In genomic region chr7:118492466-118492865, GRCh38 we compare ENCODE assay signal across 22 cellular contexts.
"Had no signal": no experiment of that assay in that cellular context is flagged by ENCODE, and none has a peak within 500 bp of the region (broad histone marks: within the 10 kb centered on the region; RNA-seq: fewer than 3 reads in every experiment).

No MANE protein-coding gene starts in this region.

- H3K79me2 ChIP-seq: hepatocyte had no signal

- H3K4me3 ChIP-seq: hepatocyte, left lung, lung, spleen, tibial artery had no signal

- H3K36me3 Mint-ChIP-seq: immature natural killer cell; mesothelial cell of epicardium; natural killer cell treated with Interleukin-12 subunit alpha and Interleukin-12 subunit beta and Interleukin-15 and Interleukin-18, amount 100 ng/mL, for 72 hours had no signal

- H3K4me1 Mint-ChIP-seq: activated CD4-positive, alpha-beta memory T cell treated with anti-CD3 and anti-CD28 coated beads, Interleukin-2, amount 10 ng/mL, durations not matched to agents 7 days and 5 days; activated CD4-positive, alpha-beta T cell treated with anti-CD3 and anti-CD28 coated beads, Interleukin-2, amount 10 ng/mL, durations not matched to agents 24 days and 14 days; immature natural killer cell; mesothelial cell of epicardium had no signal

- H3K9me3 ChIP-seq: left lung, spleen, tibial artery had no signal

- H3K4me2 ChIP-seq: hepatocyte had no signal

- H3K27ac Mint-ChIP-seq: activated CD4-positive, alpha-beta memory T cell treated with anti-CD3 and anti-CD28 coated beads, Interleukin-2, amount 10 ng/mL, durations not matched to agents 7 days and 5 days; activated CD4-positive, alpha-beta T cell treated with anti-CD3 and anti-CD28 coated beads, Interleukin-2, amount 10 ng/mL, durations not matched to agents 24 days and 14 days; activated naive CD4-positive, alpha-beta T cell treated with anti-CD3 and anti-CD28 coated beads for 36 hours; activated T-cell treated with anti-CD3 and anti-CD28 coated beads, Interleukin-2, amount 50 U/mL, for 72 hours; immature natural killer cell; mesothelial cell of epicardium; natural killer cell treated with Interleukin-12 subunit alpha and Interleukin-12 subunit beta and Interleukin-15 and Interleukin-18, amount 100 ng/mL, for 72 hours; progenitor cell of endocrine pancreas had no signal

- H3K9me3 Mint-ChIP-seq: activated CD4-positive, alpha-beta memory T cell treated with anti-CD3 and anti-CD28 coated beads, Interleukin-2, amount 10 ng/mL, durations not matched to agents 7 days and 5 days; activated CD4-positive, alpha-beta T cell treated with anti-CD3 and anti-CD28 coated beads, Interleukin-2, amount 10 ng/mL, durations not matched to agents 24 days and 14 days; activated naive CD4-positive, alpha-beta T cell treated with anti-CD3 and anti-CD28 coated beads for 36 hours; mesothelial cell of epicardium had no signal

- H2AFZ ChIP-seq: hepatocyte had no signal

- DNase-seq: activated CD4-positive, alpha-beta memory T cell treated with anti-CD3 and anti-CD28 coated beads, Interleukin-2, amount 10 ng/mL, durations not matched to agents 7 days and 5 days; activated CD4-positive, alpha-beta T cell treated with anti-CD3 and anti-CD28 coated beads, Interleukin-2, amount 10 ng/mL, durations not matched to agents 24 days and 14 days; activated effector memory CD4-positive, alpha-beta T cell treated with Interleukin-2 at 50 U/mL for 16 hours; activated naive CD4-positive, alpha-beta T cell treated with anti-CD3 and anti-CD28 coated beads for 36 hours; activated T-cell treated with anti-CD3 and anti-CD28 coated beads, Interleukin-2, amount 50 U/mL, for 72 hours; dermis blood vessel endothelial cell; effector CD8-positive, alpha-beta T cell; glutamatergic neuron; immature natural killer cell; kidney glomerular epithelial cell; left lung; spleen; stimulated activated CD4-positive, alpha-beta T cell treated with anti-CD3 and anti-CD28 coated beads, Interleukin-4, amount 100 ng/mL, for 1 hour; stimulated activated naive CD4-positive, alpha-beta T cell treated with Interleukin-2 at 50 U/mL for 16 hours; tibial artery had no signal

- H3K27me3 ChIP-seq: hepatocyte, left lung, spleen, tibial artery had no signal

- H3K27me3 Mint-ChIP-seq: activated CD4-positive, alpha-beta memory T cell treated with anti-CD3 and anti-CD28 coated beads, Interleukin-2, amount 10 ng/mL, durations not matched to agents 7 days and 5 days; activated CD4-positive, alpha-beta T cell treated with anti-CD3 and anti-CD28 coated beads, Interleukin-2, amount 10 ng/mL, durations not matched to agents 24 days and 14 days; natural killer cell treated with Interleukin-12 subunit alpha and Interleukin-12 subunit beta and Interleukin-15 and Interleukin-18, amount 100 ng/mL, for 72 hours; progenitor cell of endocrine pancreas had no signal

- H3K4me3 Mint-ChIP-seq: activated CD4-positive, alpha-beta memory T cell treated with anti-CD3 and anti-CD28 coated beads, Interleukin-2, amount 10 ng/mL, durations not matched to agents 7 days and 5 days; activated CD4-positive, alpha-beta T cell treated with anti-CD3 and anti-CD28 coated beads, Interleukin-2, amount 10 ng/mL, durations not matched to agents 24 days and 14 days; activated naive CD4-positive, alpha-beta T cell treated with anti-CD3 and anti-CD28 coated beads for 36 hours; activated T-cell treated with anti-CD3 and anti-CD28 coated beads, Interleukin-2, amount 50 U/mL, for 72 hours; immature natural killer cell; mesothelial cell of epicardium; natural killer cell treated with Interleukin-12 subunit alpha and Interleukin-12 subunit beta and Interleukin-15 and Interleukin-18, amount 100 ng/mL, for 72 hours had no signal

- H3K36me3 ChIP-seq: left lung, spleen, tibial artery had no signal

- FAIRE-seq: frontal cortex had no signal

- H3K4me1 ChIP-seq: left lung, spleen, tibial artery had no signal

- H3K27ac ChIP-seq: hepatocyte, left lung, spleen, tibial artery, VCaP had no signal
